11 cellular contexts compared by ENCODE assay signal in genomic region chr12:110010853-110011835, GRCh38. TPM values are rescaled to one million over a fixed set of nuclear protein-coding genes. Genes with fewer than 3 reads are reported as not detected.
DNase-seq lines count a peak whose midpoint lies in the region; ATAC-seq and TF ChIP-seq lines count a peak whose summit lies in the region.
"Had no signal": no experiment of that assay in that cellular context is flagged by ENCODE, and none has a peak within 500 bp of the region (broad histone marks: within the 10 kb centered on the region; RNA-seq: fewer than 3 reads in every experiment).

No MANE protein-coding gene starts in this region.

- no peaks in the 10 kb centered on the region for H3K27me3 Mint-ChIP-seq in T-cell
- H3K27me3 Mint-ChIP-seq in naive thymus-derived CD4-positive, alpha-beta T cell = no peaks in the 10 kb centered on the region

- H3K36me3 Mint-ChIP-seq in T-cell = peaks cover 29% of the 10 kb centered on the region
- H3K36me3 Mint-ChIP-seq in naive thymus-derived CD4-positive, alpha-beta T cell = peaks cover 0 to 39% (median 7%) of the 10 kb centered on the region in 5 donors

- H3K4me3 ChIP-seq in naive thymus-derived CD4-positive, alpha-beta T cell (ENCODE audit: low read length) = no peak overlapping the region
- no peak overlapping the region for H3K4me3 ChIP-seq in prostate gland
- H3K4me3 ChIP-seq: MG63 had no signal

- no peak overlapping the region for H3K27ac ChIP-seq in naive thymus-derived CD4-positive, alpha-beta T cell (ENCODE audit: low read depth, low read length)
- H3K27ac ChIP-seq in prostate gland = no peak overlapping the region

- intact Hi-C loops in naive thymus-derived CD4-positive, alpha-beta T cell (cut with micrococcal nuclease) = no loop called here
- intact Hi-C loops in prostate gland (cut with DNase I) = no loop called here

- peaks cover 68 to 74% (median 70%) of the 10 kb centered on the region in 3 donors for H3K4me1 Mint-ChIP-seq in T-cell
- peaks cover 28 to 67% (median 56%) of the 10 kb centered on the region in 7 donors for H3K4me1 Mint-ChIP-seq in naive thymus-derived CD4-positive, alpha-beta T cell
- H3K4me1 Mint-ChIP-seq: neural crest cell had no signal

- peak; percentile 58 for ATAC-seq in GM21529 (IDR thresholded peaks at IDR 0.05; ENCODE audit: unreplicated experiment)
- ATAC-seq in T-cell (replicated peaks in 1 of 4) = peak in 2 of 4 experiments; percentile 35 to 45
- ATAC-seq in naive thymus-derived CD4-positive, alpha-beta T cell = peak; percentile 51

- H3K9me3 Mint-ChIP-seq in T-cell = no peaks in the 10 kb centered on the region
- peaks cover 0 to 7% (median 0%) of the 10 kb centered on the region in 11 donors for H3K9me3 Mint-ChIP-seq in naive thymus-derived CD4-positive, alpha-beta T cell
- H3K9me3 Mint-ChIP-seq: neural crest cell had no signal

- CTCF ChIA-PET in T-cell (lab: Charles Lee) = interaction anchor here (0.6 to 1.1 kb wide), 3 partner anchors 20 to 437 kb away, joined by 3 to 4 read pairs (median 4); partner anchors contain the start of gene MVK (in 1 of the 2)
- CTCF ChIA-PET in naive thymus-derived CD4-positive, alpha-beta T cell (lab: Charles Lee) = interaction anchor here (0.6 kb wide), 1 partner anchor 12 kb away, joined by 3 read pairs; no protein-coding TSS in a partner anchor

- no peaks in the 10 kb centered on the region for H3K9me3 ChIP-seq in naive thymus-derived CD4-positive, alpha-beta T cell (ENCODE audit: control insufficient read depth in 2 of 3, low read length in 3 of 3)
- H3K9me3 ChIP-seq in prostate gland = no peaks in the 10 kb centered on the region
- H3K9me3 ChIP-seq: MG63 had no signal

- H3K4me3 Mint-ChIP-seq in T-cell = peak overlapping the region in 2 of 3 donors; percentile 15 to 69
- peak overlapping the region in 1 of 10 donors; percentile 46 for H3K4me3 Mint-ChIP-seq in naive thymus-derived CD4-positive, alpha-beta T cell
- H3K4me3 Mint-ChIP-seq: neural crest cell had no signal

- no peak for TF ChIP-seq CTCF in prostate gland (IDR thresholded peaks at IDR 0.05)
- TF ChIP-seq CTCF in GM20000 (IDR thresholded peaks at IDR 0.05; ENCODE audit: extremely low read depth, missing control alignments) = no peak

- peaks cover 12 to 19% of the 10 kb centered on the region in 2 donors for H3K4me1 ChIP-seq in naive thymus-derived CD4-positive, alpha-beta T cell (ENCODE audit: control insufficient read depth in 2 of 2, insufficient read depth in 2 of 2, low read length in 2 of 2)
- H3K4me1 ChIP-seq in prostate gland (replicated peaks) = no peaks in the 10 kb centered on the region

- no peaks in the 10 kb centered on the region for H3K27me3 ChIP-seq in naive thymus-derived CD4-positive, alpha-beta T cell (ENCODE audit: control insufficient read depth in 2 of 2, insufficient read depth in 2 of 2, low read length in 2 of 2)
- no peaks in the 10 kb centered on the region for H3K27me3 ChIP-seq in prostate gland (replicated peaks; ENCODE audit: insufficient read depth)
- H3K27me3 ChIP-seq: MG63 had no signal

- H3K36me3 ChIP-seq in naive thymus-derived CD4-positive, alpha-beta T cell (ENCODE audit: control insufficient read depth in 2 of 3, insufficient read depth in 3 of 3, low read length in 3 of 3) = peaks cover 0 to 30% (median 0%) of the 10 kb centered on the region in 3 experiments
- no peaks in the 10 kb centered on the region for H3K36me3 ChIP-seq in prostate gland

- WGBS in prostate gland = 88% methylated on average over 13 of the region's 13 CpGs

- peak; percentile 6 for DNase-seq in NOMO-1 treated with DMSO at 0.1 percent for 48 hours (lab: John Stamatoyannopoulos, UW; ENCODE audit: unreplicated experiment)
- no peak for DNase-seq in NOMO-1 treated with dmso at 0.1 percent for 144 hours (lab: John Stamatoyannopoulos, UW; ENCODE audit: unreplicated experiment)
- DNase-seq in T-cell = peak in 5 of 34 experiments; percentile 10 to 30 (median 24)
- DNase-seq in naive thymus-derived CD4-positive, alpha-beta T cell = no peak
- DNase-seq in SW 1271 (lab: John Stamatoyannopoulos, UW) = no peak
- no peak for DNase-seq in prostate gland (ENCODE audit: low spot score)
- DNase-seq in GM20000 (ENCODE audit: low spot score) = no peak
- DNase-seq: dermis blood vessel endothelial cell, MG63 had no signal

- H3K27ac Mint-ChIP-seq in T-cell = peak overlapping the region; percentile 81 to 88
- H3K27ac Mint-ChIP-seq in naive thymus-derived CD4-positive, alpha-beta T cell = peak overlapping the region in 8 of 9 donors; percentile 37 to 90 (median 72)

- POLR2A ChIA-PET in T-cell (lab: Charles Lee) = interaction anchor here (0.7 kb wide), 2 partner anchors 564 to 605 kb away, joined by 3 to 4 read pairs; no protein-coding TSS in a partner anchor
- POLR2A ChIA-PET in naive thymus-derived CD4-positive, alpha-beta T cell (lab: Charles Lee) = interaction anchor here (0.6 to 2.1 kb wide), 7 partner anchors 9 to 504 kb away, joined by 3 to 9 read pairs (median 4); partner anchors contain the start of gene ANKRD13A

- no peak for TF ChIP-seq POLR2A in prostate gland (IDR thresholded peaks at IDR 0.05)

RNA-seq across cellular contexts. Expression of gene ANKRD13A, which starts 11.9 kb away (rescaled TPM):
- total RNA-seq in T-cell = 10 to 100 TPM; 63.8 to 87.0 (median 76.8) TPM
- 10 to 100 TPM; 53.3 to 82.8 (median 67.0) TPM for total RNA-seq in naive thymus-derived CD4-positive, alpha-beta T cell
- 10 to 100 TPM; 33.4 to 57.0 TPM for polyA plus RNA-seq in naive thymus-derived CD4-positive, alpha-beta T cell
- total RNA-seq in prostate gland = 10 to 100 TPM; 76.1 to 87.4 TPM

RNA-seq across cellular contexts. Expression of gene GIT2, which starts 15.0 kb away (rescaled TPM):
- 100 to 1,000 TPM in 4 of 5 donors, 10 to 100 TPM in 1; 96.7 to 132 (median 108) TPM for total RNA-seq in T-cell
- 100 to 1,000 TPM in 3 of 5 experiments, 10 to 100 TPM in 2; 70.3 to 128 (median 109) TPM for total RNA-seq in naive thymus-derived CD4-positive, alpha-beta T cell
- polyA plus RNA-seq in naive thymus-derived CD4-positive, alpha-beta T cell = 10 to 100 TPM; 63.2 to 87.1 TPM
- 10 to 100 TPM; 20.9 to 43.3 TPM for total RNA-seq in prostate gland

RNA-seq across cellular contexts. Expression of gene C12orf76, which starts 37.2 kb away (rescaled TPM):
- 10 to 100 TPM; 13.6 to 31.0 (median 28.5) TPM for total RNA-seq in T-cell
- 10 to 100 TPM; 14.6 to 28.7 (median 27.8) TPM for total RNA-seq in naive thymus-derived CD4-positive, alpha-beta T cell
- 10 to 100 TPM; 14.3 to 21.0 TPM for polyA plus RNA-seq in naive thymus-derived CD4-positive, alpha-beta T cell
- 10 to 100 TPM; 20.4 to 26.1 TPM for total RNA-seq in prostate gland
